Comparison of ENCODE assay signal across 11 cellular contexts in genomic region chr11:12269104-12269441, GRCh38.
DNase-seq lines count a peak whose midpoint lies in the region; TF ChIP-seq lines count a peak whose summit lies in the region.
"Had no signal": no experiment of that assay in that cellular context is flagged by ENCODE, and none has a peak within 500 bp of the region (broad histone marks: within the 10 kb centered on the region; RNA-seq: fewer than 3 reads in every experiment).

No MANE protein-coding gene starts in this region.

- no peak overlapping the region for H3K9ac ChIP-seq in neural progenitor cell

- POLR2A ChIA-PET in HEK293T (lab: Yijun Ruan, JAX): no interaction called here

- no peaks in the 10 kb centered on the region for H3K36me3 ChIP-seq in neural progenitor cell

- no peak overlapping the region for H3K4me2 ChIP-seq in neural progenitor cell

- peak; percentile 25 for DNase-seq in AG10803 (ENCODE audit: low read depth)
- peak; percentile 37 for DNase-seq in SK-N-DZ (ENCODE audit: low spot score)
- peak; percentile 72 for DNase-seq in glomerular visceral epithelial cell (ENCODE audit: extremely low spot score)
- DNase-seq in neural progenitor cell (ENCODE audit: low spot score): no peak
- no peak for DNase-seq in NCI-H2196 (lab: John Stamatoyannopoulos, UW; ENCODE audit: unreplicated experiment)
- DNase-seq in putamen (ENCODE audit: low spot score): no peak
- no peak for DNase-seq in HEK293T (ENCODE audit: extremely low spot score)
- DNase-seq in hypothalamus (lab: John Stamatoyannopoulos, UW): no peak
- DNase-seq: activated CD8-positive, alpha-beta memory T cell treated with anti-CD3 and anti-CD28 coated beads, Interleukin-2, amount 50 U/mL, for 4 hours; stimulated activated CD4-positive, alpha-beta T cell treated with anti-CD3 and anti-CD28 coated beads, Interleukin-2, amount 100 ng/mL, for 48 hours had no signal

- TF ChIP-seq CTCF in AG10803 (conservative IDR thresholded peaks at IDR 0.05; ENCODE audit: low read length) (no peak), neural progenitor cell (IDR thresholded peaks at IDR 0.05) (no peak)

- no peak overlapping the region for H3K4me3 Mint-ChIP-seq in neural progenitor cell
- H3K4me3 Mint-ChIP-seq: B cell had no signal

- H3K27ac ChIP-seq in neural progenitor cell: no peak overlapping the region

- H3K4me1 ChIP-seq in neural progenitor cell: no peaks in the 10 kb centered on the region

- H3K4me3 ChIP-seq in AG10803 (ENCODE audit: low read length) (no peak overlapping the region), neural progenitor cell (no peak overlapping the region)

- peaks cover 10% of the 10 kb centered on the region for H3K4me1 Mint-ChIP-seq in neural progenitor cell
- H3K4me1 Mint-ChIP-seq: B cell had no signal

- H3K36me3 Mint-ChIP-seq in neural progenitor cell: no peaks in the 10 kb centered on the region

- peaks cover 13% of the 10 kb centered on the region for H3K27me3 Mint-ChIP-seq in neural progenitor cell (ENCODE audit: insufficient read depth, low read depth)

- no peaks in the 10 kb centered on the region for H3K9me3 ChIP-seq in neural progenitor cell (ENCODE audit: low read depth)

- H4K20me1 ChIP-seq in neural progenitor cell (ENCODE audit: low read depth): no peaks in the 10 kb centered on the region

- CTCF ChIA-PET in HEK293T (lab: Yijun Ruan, JAX): interaction anchor here (0.9 to 1.0 kb wide), 2 partner anchors 20 to 225 kb away, joined by 3 to 4 read pairs; no protein-coding TSS in a partner anchor

- H3K27ac Mint-ChIP-seq in neural progenitor cell: peak overlapping the region; percentile 46
- H3K27ac Mint-ChIP-seq: B cell had no signal

- H3K9me3 Mint-ChIP-seq in neural progenitor cell: no peaks in the 10 kb centered on the region

- H3K27me3 ChIP-seq in neural progenitor cell: no peaks in the 10 kb centered on the region

- H3K79me2 ChIP-seq in neural progenitor cell (ENCODE audit: low read depth): no peaks in the 10 kb centered on the region

- H2AFZ ChIP-seq in neural progenitor cell (replicated peaks): peak overlapping the region; percentile 42

- no peaks in the 10 kb centered on the region for H3F3A ChIP-seq in neural progenitor cell (ENCODE audit: low read depth)

TF ChIP-seq in HEK293T, 16 proteins besides CTCF, POLR2A, EP300 and RAD21:
- no peak for TF ChIP-seq FOXK2 (IDR thresholded peaks at IDR 0.05)

Comparison
In these comparisons a context has a peak if more than half of its experiments do, and no peak if none do; other contexts are left out.
1. DNase-seq: peak in AG10803 (single experiment), SK-N-DZ (single experiment) and glomerular visceral epithelial cell (single experiment); none in neural progenitor cell (single experiment), NCI-H2196 (single experiment), putamen (single experiment), HEK293T (single experiment) and hypothalamus (0 of 51).